ENCODE assay signal across 17 cellular contexts in genomic region chr7:1942704-1943294, GRCh38.
DNase-seq lines count a peak whose midpoint lies in the region; ATAC-seq and TF ChIP-seq lines count a peak whose summit lies in the region.
"Had no signal": no experiment of that assay in that cellular context is flagged by ENCODE, and none has a peak within 500 bp of the region (broad histone marks: within the 10 kb centered on the region; RNA-seq: fewer than 3 reads in every experiment).

No MANE protein-coding gene starts in this region.

- H3K27me3 Mint-ChIP-seq in T-helper 17 cell (no peaks in the 10 kb centered on the region), naive B cell (no peaks in the 10 kb centered on the region), Calu3 (ENCODE audit: unreplicated experiment) (no peaks in the 10 kb centered on the region)
- H3K27me3 Mint-ChIP-seq: type B pancreatic cell had no signal

- CTCF ChIA-PET in Calu3 (lab: Charles Lee) = no interaction called here

- intact Hi-C loops in Calu3 (cut with micrococcal nuclease; ENCODE audit: unreplicated experiment) = no loop called here

- no peaks in the 10 kb centered on the region for H3K9me3 Mint-ChIP-seq in naive B cell
- H3K9me3 Mint-ChIP-seq in Calu3 (ENCODE audit: low read depth, unreplicated experiment) = no peaks in the 10 kb centered on the region
- H3K9me3 Mint-ChIP-seq: activated T-helper 1 cell treated with anti-CD3 and anti-CD28 coated beads, Interleukin-12 subunit alpha, Interleukin-12 subunit beta, Interleukin-2, Interleukin-4 antibody, amounts not matched to agents 30 ng/mL and 10 ng/mL and 1 ng/mL, durations not matched to agents 14 hours and 24 hours and 36 hours; type B pancreatic cell had no signal

- no peak for TF ChIP-seq CTCF in Calu3 (IDR thresholded peaks at IDR 0.05; ENCODE audit: unreplicated experiment)

- H3K36me3 Mint-ChIP-seq in T-helper 17 cell (ENCODE audit: low read depth) = peaks cover 3% of the 10 kb centered on the region
- H3K36me3 Mint-ChIP-seq in naive B cell = peaks cover 0 to 8% of the 10 kb centered on the region in 2 donors
- H3K36me3 Mint-ChIP-seq in Calu3 (ENCODE audit: insufficient read depth, unreplicated experiment) = no peaks in the 10 kb centered on the region

- ATAC-seq in T-helper 17 cell (no peak), naive B cell (ENCODE audit: low read depth in 2 of 2) (no peak), HG03342 (IDR thresholded peaks at IDR 0.05; ENCODE audit: unreplicated experiment) (no peak)

- BruUV-seq in Calu3 (replicated peaks; lab: Mats Ljungman, UMichigan) = no TSS peak

- DNase-seq in SIG-M5 treated with dmso at 0.1 percent for 504 hours (lab: John Stamatoyannopoulos, UW; ENCODE audit: unreplicated experiment) (peak; percentile 57), SIG-M5 (lab: John Stamatoyannopoulos, UW) (no peak), GF-D8 (lab: John Stamatoyannopoulos, UW) (peak; percentile 65), T-helper 17 cell (no peak), naive B cell (no peak), Calu3 (no peak)
- DNase-seq in activated effector memory CD4-positive, alpha-beta T cell treated with Interleukin-2 at 50 U/mL for 16 hours = no peak
- DNase-seq: activated CD4-positive, alpha-beta T cell treated with anti-CD3 and anti-CD28 coated beads, Interleukin-2, amount 50 U/mL, for 4 hours; C1 segment of cervical spinal cord; glutamatergic neuron; RPMI8226; stimulated activated CD4-positive, alpha-beta T cell treated with anti-CD3 and anti-CD28 coated beads, Interleukin-4, amount 100 ng/mL, for 4 hours; T1000 had no signal

- H3K4me1 Mint-ChIP-seq in T-helper 17 cell (peaks cover 43% of the 10 kb centered on the region), naive B cell (peaks cover 37 to 47% (median 43%) of the 10 kb centered on the region in 3 donors), Calu3 (ENCODE audit: low read depth, unreplicated experiment) (no peaks in the 10 kb centered on the region)

- H3K27ac Mint-ChIP-seq in T-helper 17 cell (peak overlapping the region; percentile 98), naive B cell (peak overlapping the region; percentile 21 to 99 (median 88)), Calu3 (ENCODE audit: unreplicated experiment) (no peak overlapping the region)
- H3K27ac Mint-ChIP-seq: type B pancreatic cell had no signal

- H3K4me3 Mint-ChIP-seq in T-helper 17 cell (no peak overlapping the region), naive B cell (peak overlapping the region in 4 of 8 donors; percentile 10 to 47 (median 21)), Calu3 (ENCODE audit: low read depth, unreplicated experiment) (no peak overlapping the region)
- H3K4me3 Mint-ChIP-seq: type B pancreatic cell had no signal

- no peaks in the 10 kb centered on the region for H3K9me3 ChIP-seq in T-helper 17 cell (ENCODE audit: control insufficient read depth, low read length, poor library complexity, severe bottlenecking)
- H3K9me3 ChIP-seq: ascending aorta had no signal

Comparison
In these comparisons a context has a peak if more than half of its experiments do, and no peak if none do; other contexts are left out.
1. DNase-seq: peak in SIG-M5 treated with dmso at 0.1 percent for 504 hours (single experiment) and GF-D8 (single experiment); none in SIG-M5 (single experiment), T-helper 17 cell (0 of 3), naive B cell (single experiment), Calu3 (single experiment) and activated effector memory CD4-positive, alpha-beta T cell treated with Interleukin-2 at 50 U/mL for 16 hours (single experiment).